In the genomic region with DNA sequence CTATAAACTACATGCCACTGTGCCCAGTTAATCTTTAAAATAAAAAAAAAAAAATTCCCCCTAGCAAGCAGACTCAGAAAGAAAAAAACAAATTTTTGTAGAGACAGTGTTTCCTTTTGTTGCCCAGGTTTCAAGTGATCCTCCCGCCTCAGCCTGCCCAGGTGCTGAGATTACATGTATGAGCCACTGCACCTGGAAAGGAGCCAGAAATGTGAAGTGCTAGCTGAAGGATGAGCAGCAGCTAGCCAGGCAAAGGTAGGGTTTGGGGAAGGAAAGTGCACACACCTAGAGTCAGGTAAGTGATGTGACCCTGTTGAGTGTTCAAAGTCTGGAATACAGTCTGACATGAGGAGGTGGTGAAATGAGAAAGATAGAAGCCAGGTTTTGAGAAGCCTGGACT, we compare ENCODE assay signal across 9 cellular contexts. TPM values are rescaled to one million over a fixed set of nuclear protein-coding genes. Genes with fewer than 3 reads are reported as not detected.
DNase-seq lines count a peak whose midpoint lies in the region; ATAC-seq and TF ChIP-seq lines count a peak whose summit lies in the region.
"Had no signal": no experiment of that assay in that cellular context is flagged by ENCODE, and none has a peak within 500 bp of the region (broad histone marks: within the 10 kb centered on the region; RNA-seq: fewer than 3 reads in every experiment).

No MANE protein-coding gene starts in this region.

- no peak for DNase-seq in HCT116 (ENCODE audit: low read depth, low spot score)
- DNase-seq in RKO (ENCODE audit: low spot score) = peak; percentile 30
- DNase-seq in kidney glomerular epithelial cell (lab: John Stamatoyannopoulos, UW) = no peak
- no peak for DNase-seq in NOMO-1 (lab: John Stamatoyannopoulos, UW; ENCODE audit: unreplicated experiment in 2 of 2)
- DNase-seq: NCI-H226 had no signal

- H3K9me3 ChIP-seq in HCT116 (ENCODE audit: control insufficient read depth in 1 of 2, insufficient read depth in 1 of 2, low read depth in 1 of 2, low read length in 2 of 2) = no peaks in the 10 kb centered on the region
- H3K9me3 ChIP-seq in iPS-18a (ENCODE audit: control insufficient read depth, low read depth, low read length) = no peaks in the 10 kb centered on the region

- POLR2A ChIA-PET in HCT116 (lab: Charles Lee) = no interaction called here

- no TSS peak for BruUV-seq in HCT116 (replicated peaks; lab: Mats Ljungman, UMichigan)

- intact Hi-C loops in HCT116 (cut with micrococcal nuclease) = no loop called here

- TF ChIP-seq RAD21 in HCT116 (IDR thresholded peaks at IDR 0.05; ENCODE audit: low read depth) = no peak

- no peaks in the 10 kb centered on the region for H3K27me3 ChIP-seq in HCT116 (ENCODE audit: insufficient read depth, low read length)
- no peaks in the 10 kb centered on the region for H3K27me3 ChIP-seq in iPS-18a (ENCODE audit: control insufficient read depth, insufficient read depth, low read length)

- peaks cover 21 to 41% of the 10 kb centered on the region in 2 experiments for H3K4me1 ChIP-seq in HCT116 (ENCODE audit: control insufficient read depth in 1 of 2, insufficient read depth in 2 of 2, low read length in 2 of 2)
- H3K4me1 ChIP-seq in iPS-18a (ENCODE audit: control insufficient read depth, low read depth, low read length) = peaks cover 6% of the 10 kb centered on the region

- TF ChIP-seq POLR2A in HCT116 (IDR thresholded peaks at IDR 0.05; ENCODE audit: borderline replicate concordance, extremely low read depth, insufficient read depth, insufficient read length) = no peak

- peak overlapping the region; percentile 93; the same call in 1 of the 2 replicates for H3K4me2 ChIP-seq in HCT116 (ENCODE audit: low read length)

- H3K9ac ChIP-seq in HCT116 (ENCODE audit: low read length) = no peak overlapping the region
- H3K9ac ChIP-seq in iPS-18a (ENCODE audit: low read length) = no peak overlapping the region

- H3K9me2 ChIP-seq in HCT116 (ENCODE audit: insufficient read depth) = peaks cover under 1% of the 10 kb centered on the region; the same call in 1 of the 2 replicates

- no peak for ATAC-seq in HCT116
- ATAC-seq in HG02678 (IDR thresholded peaks at IDR 0.05; ENCODE audit: unreplicated experiment) = no peak
- no peak for ATAC-seq in HG03520 (IDR thresholded peaks at IDR 0.05; ENCODE audit: unreplicated experiment)

- H4K20me1 ChIP-seq in HCT116 (ENCODE audit: insufficient read depth) = no peaks in the 10 kb centered on the region

- peaks cover 6 to 15% of the 10 kb centered on the region in 2 experiments; a peak in 2 of 4 replicates for H3K36me3 ChIP-seq in HCT116 (ENCODE audit: control insufficient read depth in 1 of 2, insufficient read depth in 2 of 2, low read length in 2 of 2)
- H3K36me3 ChIP-seq in iPS-18a (ENCODE audit: control insufficient read depth, low read depth, low read length) = peaks cover 28% of the 10 kb centered on the region

- RAD21 ChIA-PET in HCT116 (lab: Charles Lee; ENCODE audit: low non-redundant PET in 1 of 2, low total read pairs in 2 of 2, uncharacterized antibody in 2 of 2, unreplicated experiment in 2 of 2) = no interaction called here

- CTCF ChIA-PET in HCT116 (lab: Charles Lee) = no interaction called here

- 0 out of 2 replicates have a peak overlapping the region, but pooled peaks have one; percentile 98 for H3K27ac ChIP-seq in 22Rv1
- H3K27ac ChIP-seq in HCT116 (ENCODE audit: low read depth, low read length) = no peak overlapping the region
- no peak overlapping the region for H3K27ac ChIP-seq in iPS-18a (ENCODE audit: low read length)

- TF ChIP-seq CTCF in 22Rv1 (IDR thresholded peaks at IDR 0.05) (no peak), HCT116 (IDR thresholded peaks at IDR 0.05 in 2 of 3, conservative IDR thresholded peaks at IDR 0.05 in 1 of 3; ENCODE audit: borderline replicate concordance in 1 of 3, insufficient read depth in 1 of 3, low read depth in 2 of 3, low read length in 2 of 3) (no peak)

- peaks cover 33% of the 10 kb centered on the region for H3K79me2 ChIP-seq in HCT116 (ENCODE audit: insufficient read depth, low read length)

- H3K4me3 ChIP-seq in HCT116 (replicated peaks in 1 of 2; ENCODE audit: low read depth in 1 of 2, low read length in 2 of 2) = no peak overlapping the region
- peak overlapping the region; percentile 100 for H3K4me3 ChIP-seq in iPS-18a (ENCODE audit: low read length)

- H2AFZ ChIP-seq in HCT116 (ENCODE audit: low read depth, low read length, poor library complexity, severe bottlenecking) = no peak overlapping the region

TF ChIP-seq in HCT116, 20 proteins besides CTCF, POLR2A, EP300 and RAD21:
- TF ChIP-seq EZH2 (IDR thresholded peaks at IDR 0.05) (no peak), ELF1 (IDR thresholded peaks at IDR 0.05; ENCODE audit: borderline replicate concordance, low read depth) (no peak), POLR2AphosphoS5 (IDR thresholded peaks at IDR 0.05; ENCODE audit: low read depth, low read length) (no peak), SIN3A (IDR thresholded peaks at IDR 0.05; ENCODE audit: low read depth) (no peak), SRF (IDR thresholded peaks at IDR 0.05; ENCODE audit: low read depth) (no peak), TCF7L2 (IDR thresholded peaks at IDR 0.05; ENCODE audit: borderline replicate concordance, extremely low read depth, insufficient read depth, insufficient read length) (no peak), ZBTB33 (IDR thresholded peaks at IDR 0.05; ENCODE audit: extremely low read depth, insufficient replicate concordance, low read length) (no peak), FOSL1 (IDR thresholded peaks at IDR 0.05; ENCODE audit: low read depth) (no peak), EZH2phosphoT487 (IDR thresholded peaks at IDR 0.05; ENCODE audit: borderline replicate concordance) (no peak), SP1 (IDR thresholded peaks at IDR 0.05; ENCODE audit: low read depth) (no peak)
- TF ChIP-seq, protein P1, sequence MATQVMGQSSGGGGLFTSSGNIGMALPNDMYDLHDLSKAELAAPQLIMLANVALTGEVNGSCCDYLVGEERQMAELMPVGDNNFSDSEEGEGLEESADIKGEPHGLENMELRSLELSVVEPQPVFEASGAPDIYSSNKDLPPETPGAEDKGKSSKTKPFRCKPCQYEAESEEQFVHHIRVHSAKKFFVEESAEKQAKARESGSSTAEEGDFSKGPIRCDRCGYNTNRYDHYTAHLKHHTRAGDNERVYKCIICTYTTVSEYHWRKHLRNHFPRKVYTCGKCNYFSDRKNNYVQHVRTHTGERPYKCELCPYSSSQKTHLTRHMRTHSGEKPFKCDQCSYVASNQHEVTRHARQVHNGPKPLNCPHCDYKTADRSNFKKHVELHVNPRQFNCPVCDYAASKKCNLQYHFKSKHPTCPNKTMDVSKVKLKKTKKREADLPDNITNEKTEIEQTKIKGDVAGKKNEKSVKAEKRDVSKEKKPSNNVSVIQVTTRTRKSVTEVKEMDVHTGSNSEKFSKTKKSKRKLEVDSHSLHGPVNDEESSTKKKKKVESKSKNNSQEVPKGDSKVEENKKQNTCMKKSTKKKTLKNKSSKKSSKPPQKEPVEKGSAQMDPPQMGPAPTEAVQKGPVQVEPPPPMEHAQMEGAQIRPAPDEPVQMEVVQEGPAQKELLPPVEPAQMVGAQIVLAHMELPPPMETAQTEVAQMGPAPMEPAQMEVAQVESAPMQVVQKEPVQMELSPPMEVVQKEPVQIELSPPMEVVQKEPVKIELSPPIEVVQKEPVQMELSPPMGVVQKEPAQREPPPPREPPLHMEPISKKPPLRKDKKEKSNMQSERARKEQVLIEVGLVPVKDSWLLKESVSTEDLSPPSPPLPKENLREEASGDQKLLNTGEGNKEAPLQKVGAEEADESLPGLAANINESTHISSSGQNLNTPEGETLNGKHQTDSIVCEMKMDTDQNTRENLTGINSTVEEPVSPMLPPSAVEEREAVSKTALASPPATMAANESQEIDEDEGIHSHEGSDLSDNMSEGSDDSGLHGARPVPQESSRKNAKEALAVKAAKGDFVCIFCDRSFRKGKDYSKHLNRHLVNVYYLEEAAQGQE (IDR thresholded peaks at IDR 0.05; ENCODE audit: low read depth) = no peak
- TF ChIP-seq, protein P2, sequence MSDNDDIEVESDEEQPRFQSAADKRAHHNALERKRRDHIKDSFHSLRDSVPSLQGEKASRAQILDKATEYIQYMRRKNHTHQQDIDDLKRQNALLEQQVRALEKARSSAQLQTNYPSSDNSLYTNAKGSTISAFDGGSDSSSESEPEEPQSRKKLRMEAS (IDR thresholded peaks at IDR 0.05) = no peak

RNA-seq across cellular contexts. Expression of gene AKR1A1, which starts 1.7 kb away (rescaled TPM):
- 199 TPM for total RNA-seq in HCT116 (2021; ENCODE audit: unreplicated experiment)
- polyA plus RNA-seq in HCT116 (2012) = 261 and 297 TPM in 2 replicates

RNA-seq across cellular contexts. Expression of gene PRDX1, which starts 30.6 kb away (rescaled TPM):
- total RNA-seq in HCT116 (2021; ENCODE audit: unreplicated experiment) = 1,171 TPM
- polyA plus RNA-seq in HCT116 (2012) = 682 and 765 TPM in 2 replicates

RNA-seq across cellular contexts. Expression of gene NASP, which starts 31.5 kb away (rescaled TPM):
- total RNA-seq in HCT116 (2021; ENCODE audit: unreplicated experiment) = 185 TPM
- polyA plus RNA-seq in HCT116 (2012) = 133 and 138 TPM in 2 replicates

RNA-seq across cellular contexts. Expression of gene MMACHC, which starts 52.2 kb away (rescaled TPM):
- 16.2 TPM for total RNA-seq in HCT116 (2021; ENCODE audit: unreplicated experiment)
- 6.4 and 8.8 TPM in 2 replicates for polyA plus RNA-seq in HCT116 (2012)

RNA-seq across cellular contexts. Expression of gene CCDC163, which starts 52.4 kb away (rescaled TPM):
- 3.1 TPM for total RNA-seq in HCT116 (2021; ENCODE audit: unreplicated experiment)
- 4.8 and 5.3 TPM in 2 replicates for polyA plus RNA-seq in HCT116 (2012)
